In the genomic region with DNA sequence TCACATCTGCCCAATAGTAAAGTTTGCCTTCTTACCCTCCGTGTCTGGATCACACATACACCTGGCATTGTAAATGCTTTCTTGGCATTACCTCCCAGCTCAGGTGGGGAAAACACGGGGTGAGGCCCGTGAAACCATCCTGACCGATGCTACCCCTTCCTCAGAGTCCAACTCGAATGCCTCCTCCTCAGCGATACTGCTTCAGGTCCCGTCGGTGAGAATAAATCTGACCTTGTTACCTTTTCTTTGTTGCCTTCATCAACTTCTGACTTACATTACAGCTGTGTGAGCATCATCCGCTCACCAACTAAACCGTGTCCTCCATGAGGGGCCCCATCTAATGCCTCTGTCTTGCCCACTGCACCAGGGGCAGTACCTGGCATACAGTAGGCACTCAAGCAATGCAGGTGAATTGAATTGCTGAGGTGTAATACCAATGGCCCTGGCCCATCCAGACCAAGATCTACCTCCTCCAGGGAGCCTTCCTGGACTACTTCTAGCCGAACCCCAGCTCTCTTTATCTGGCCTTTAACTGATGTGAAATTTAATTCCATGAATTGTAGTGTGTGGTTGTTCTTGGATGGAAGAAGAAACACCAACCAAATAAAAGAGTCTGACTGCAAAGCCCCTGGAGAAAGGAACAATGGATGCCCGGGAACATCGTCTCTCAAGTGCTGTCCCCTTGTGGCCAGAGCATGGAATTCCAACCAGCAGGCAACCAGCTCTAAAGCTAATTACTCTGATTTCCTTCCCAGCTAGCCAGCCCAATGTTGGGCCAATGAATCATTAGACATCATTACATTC, we compare ENCODE assay signal across 1 cellular context.
A peak's percentile ranks its signal among the peaks of the same experiment; 100 is the strongest.
TF ChIP-seq lines count a peak whose summit lies in the region.

No MANE protein-coding gene starts in this region.

TF ChIP-seq in HepG2, 621 proteins besides CTCF, POLR2A, EP300 and RAD21 (continued from another document):
- 0 out of 2 replicates have a peak, but pooled peaks have one; percentile 75 for TF ChIP-seq SAFB2 (CRISPR knock-in tag; IDR thresholded peaks at IDR 0.05; ENCODE audit: borderline replicate concordance, low read depth)
- TF ChIP-seq ZNF282 (IDR thresholded peaks at IDR 0.05; ENCODE audit: partially characterized antibody) = no peak
- TF ChIP-seq IKZF1 (IDR thresholded peaks at IDR 0.05) = no peak
- no peak for TF ChIP-seq U2AF1 (optimal IDR thresholded peaks at IDR 0.05; ENCODE audit: low read depth, low read length)
- no peak for TF ChIP-seq ZNF782 (CRISPR knock-in tag; IDR thresholded peaks at IDR 0.05; ENCODE audit: borderline replicate concordance)
- 0 out of 2 replicates have a peak, but pooled peaks have one; percentile 41 for TF ChIP-seq ZNF235 (CRISPR knock-in tag; IDR thresholded peaks at IDR 0.05; ENCODE audit: borderline replicate concordance)
- TF ChIP-seq POLR2G (IDR thresholded peaks at IDR 0.05; ENCODE audit: low read depth, low read length) = no peak
- peak; percentile 43 for TF ChIP-seq YY1 (IDR thresholded peaks at IDR 0.05; ENCODE audit: insufficient read depth, insufficient replicate concordance, low read depth, low read length)
- TF ChIP-seq, protein P1, sequence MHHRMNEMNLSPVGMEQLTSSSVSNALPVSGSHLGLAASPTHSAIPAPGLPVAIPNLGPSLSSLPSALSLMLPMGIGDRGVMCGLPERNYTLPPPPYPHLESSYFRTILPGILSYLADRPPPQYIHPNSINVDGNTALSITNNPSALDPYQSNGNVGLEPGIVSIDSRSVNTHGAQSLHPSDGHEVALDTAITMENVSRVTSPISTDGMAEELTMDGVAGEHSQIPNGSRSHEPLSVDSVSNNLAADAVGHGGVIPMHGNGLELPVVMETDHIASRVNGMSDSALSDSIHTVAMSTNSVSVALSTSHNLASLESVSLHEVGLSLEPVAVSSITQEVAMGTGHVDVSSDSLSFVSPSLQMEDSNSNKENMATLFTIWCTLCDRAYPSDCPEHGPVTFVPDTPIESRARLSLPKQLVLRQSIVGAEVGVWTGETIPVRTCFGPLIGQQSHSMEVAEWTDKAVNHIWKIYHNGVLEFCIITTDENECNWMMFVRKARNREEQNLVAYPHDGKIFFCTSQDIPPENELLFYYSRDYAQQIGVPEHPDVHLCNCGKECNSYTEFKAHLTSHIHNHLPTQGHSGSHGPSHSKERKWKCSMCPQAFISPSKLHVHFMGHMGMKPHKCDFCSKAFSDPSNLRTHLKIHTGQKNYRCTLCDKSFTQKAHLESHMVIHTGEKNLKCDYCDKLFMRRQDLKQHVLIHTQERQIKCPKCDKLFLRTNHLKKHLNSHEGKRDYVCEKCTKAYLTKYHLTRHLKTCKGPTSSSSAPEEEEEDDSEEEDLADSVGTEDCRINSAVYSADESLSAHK (CRISPR knock-in tag; IDR thresholded peaks at IDR 0.05; ENCODE audit: borderline replicate concordance) = no peak
- no peak for TF ChIP-seq TOPORS (CRISPR knock-in tag; IDR thresholded peaks at IDR 0.05)
- TF ChIP-seq NFYB (CRISPR knock-in tag; IDR thresholded peaks at IDR 0.05) = no peak
- no peak for TF ChIP-seq HOXA7 (CRISPR knock-in tag; IDR thresholded peaks at IDR 0.05)
- peak; percentile 67 for TF ChIP-seq ZFP36 (IDR thresholded peaks at IDR 0.05; ENCODE audit: borderline replicate concordance, low read depth, low read length, partially characterized antibody)
- TF ChIP-seq, protein P2, sequence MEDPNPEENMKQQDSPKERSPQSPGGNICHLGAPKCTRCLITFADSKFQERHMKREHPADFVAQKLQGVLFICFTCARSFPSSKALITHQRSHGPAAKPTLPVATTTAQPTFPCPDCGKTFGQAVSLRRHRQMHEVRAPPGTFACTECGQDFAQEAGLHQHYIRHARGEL (CRISPR knock-in tag; IDR thresholded peaks at IDR 0.05) = no peak
- TF ChIP-seq ZKSCAN5 (CRISPR knock-in tag; IDR thresholded peaks at IDR 0.05) = no peak
- TF ChIP-seq XRCC5 (optimal IDR thresholded peaks at IDR 0.05; ENCODE audit: low read length) = peak; percentile 64
- TF ChIP-seq TEAD3 (CRISPR knock-in tag; optimal IDR thresholded peaks at IDR 0.05; ENCODE audit: borderline replicate concordance) = peak; percentile 37
- TF ChIP-seq SMC3 (IDR thresholded peaks at IDR 0.05; ENCODE audit: low read length) = peak; percentile 91
- TF ChIP-seq, protein P3, sequence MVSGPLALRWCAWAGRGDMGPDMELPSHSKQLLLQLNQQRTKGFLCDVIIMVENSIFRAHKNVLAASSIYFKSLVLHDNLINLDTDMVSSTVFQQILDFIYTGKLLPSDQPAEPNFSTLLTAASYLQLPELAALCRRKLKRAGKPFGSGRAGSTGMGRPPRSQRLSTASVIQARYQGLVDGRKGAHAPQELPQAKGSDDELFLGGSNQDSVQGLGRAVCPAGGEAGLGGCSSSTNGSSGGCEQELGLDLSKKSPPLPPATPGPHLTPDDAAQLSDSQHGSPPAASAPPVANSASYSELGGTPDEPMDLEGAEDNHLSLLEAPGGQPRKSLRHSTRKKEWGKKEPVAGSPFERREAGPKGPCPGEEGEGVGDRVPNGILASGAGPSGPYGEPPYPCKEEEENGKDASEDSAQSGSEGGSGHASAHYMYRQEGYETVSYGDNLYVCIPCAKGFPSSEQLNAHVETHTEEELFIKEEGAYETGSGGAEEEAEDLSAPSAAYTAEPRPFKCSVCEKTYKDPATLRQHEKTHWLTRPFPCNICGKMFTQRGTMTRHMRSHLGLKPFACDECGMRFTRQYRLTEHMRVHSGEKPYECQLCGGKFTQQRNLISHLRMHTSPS (CRISPR knock-in tag; IDR thresholded peaks at IDR 0.05; ENCODE audit: low read depth) = no peak
